In the genomic region with DNA sequence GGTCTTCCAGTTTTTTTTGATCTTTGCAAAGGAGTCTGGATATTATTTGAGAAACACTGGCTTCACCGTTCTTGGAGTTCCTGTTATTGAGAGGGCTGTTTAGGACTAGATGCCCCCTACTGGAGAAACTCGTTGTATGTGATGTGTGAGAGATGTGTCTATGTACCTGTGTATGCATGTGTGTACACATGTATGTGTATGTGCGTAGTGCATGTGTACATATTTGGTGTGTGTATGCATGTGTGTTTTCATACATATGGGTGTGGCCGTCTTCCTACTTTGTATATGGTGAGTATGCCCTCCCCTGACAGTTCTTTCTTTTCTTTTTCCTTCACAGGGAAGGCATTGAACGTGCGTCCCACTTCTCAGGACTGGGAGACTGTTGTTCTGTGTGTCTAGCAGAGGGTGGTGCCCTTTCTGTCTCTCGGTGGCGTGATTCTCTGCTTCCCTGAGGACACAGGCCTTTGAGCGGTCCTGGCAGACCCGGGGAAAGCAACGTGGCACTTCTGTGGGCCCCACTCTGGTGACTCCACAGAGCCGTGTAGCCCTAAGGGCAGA, we compare ENCODE assay signal across 8 cellular contexts. TPM values are rescaled to one million over a fixed set of nuclear protein-coding genes. Genes with fewer than 3 reads are reported as not detected.
DNase-seq lines count a peak whose midpoint lies in the region; ATAC-seq and TF ChIP-seq lines count a peak whose summit lies in the region.

No MANE protein-coding gene starts in this region.

- no peak for TF ChIP-seq EP300 in ovary (IDR thresholded peaks at IDR 0.05)

- H3K27me3 ChIP-seq in ovary = no peaks in the 10 kb centered on the region

- no peak for TF ChIP-seq POLR2A in ovary (IDR thresholded peaks at IDR 0.05)

- no peak overlapping the region for H3K4me3 Mint-ChIP-seq in T-helper 17 cell

- H3K36me3 Mint-ChIP-seq in T-helper 17 cell (ENCODE audit: low read depth) = no peaks in the 10 kb centered on the region

- 55 to 62% (median 56%) methylated on average over 12 of the region's 12 CpGs for WGBS in ovary, 3 donors

- H3K27ac ChIP-seq in ovary = no peak overlapping the region

- ATAC-seq in T-helper 17 cell (peak; percentile 83), HG03565 (IDR thresholded peaks at IDR 0.05; ENCODE audit: unreplicated experiment) (no peak)

- peaks cover 11% of the 10 kb centered on the region for H3K4me1 Mint-ChIP-seq in T-helper 17 cell

- TF ChIP-seq CTCF in fibroblast of pulmonary artery (IDR thresholded peaks at IDR 0.05; ENCODE audit: low read length, missing control alignments) = peak; percentile 83
- TF ChIP-seq CTCF in ovary (IDR thresholded peaks at IDR 0.05) = peak in 2 of 3 donors; percentile 64 to 71

- peaks cover 1% of the 10 kb centered on the region for H3K4me1 ChIP-seq in ovary (ENCODE audit: insufficient read depth)

- no peak overlapping the region for H3K4me3 ChIP-seq in fibroblast of pulmonary artery (replicated peaks; ENCODE audit: low read depth, low read length)
- no peak overlapping the region for H3K4me3 ChIP-seq in ovary

- no peak overlapping the region for H3K27ac Mint-ChIP-seq in T-helper 17 cell

- DNase-seq in DMS 273 treated with DMSO at 0.1 percent for 48 hours (lab: John Stamatoyannopoulos, UW) = peak; percentile 51
- peak; percentile 52 for DNase-seq in GM19240 (ENCODE audit: insufficient read length, low spot score)
- peak; percentile 88 for DNase-seq in NAMALWA (ENCODE audit: low spot score)
- DNase-seq in T-helper 17 cell = no peak
- DNase-seq in fibroblast of pulmonary artery (ENCODE audit: low read depth) = peak; percentile 88
- DNase-seq in ovary = no peak
- no peak for DNase-seq in C1 segment of cervical spinal cord (lab: John Stamatoyannopoulos, UW)

- no peaks in the 10 kb centered on the region for H3K27me3 Mint-ChIP-seq in T-helper 17 cell

- intact Hi-C loops in ovary (cut with DNase I) = no loop called here

- H3K9me3 ChIP-seq in T-helper 17 cell (ENCODE audit: control insufficient read depth, low read length, poor library complexity, severe bottlenecking) (no peaks in the 10 kb centered on the region), ovary (no peaks in the 10 kb centered on the region)

- no peaks in the 10 kb centered on the region for H3K36me3 ChIP-seq in ovary

RNA-seq across cellular contexts. Expression of a gene that starts 3.0 kb away (rescaled TPM):
- total RNA-seq in T-helper 17 cell = not detected
- total RNA-seq in ovary = not detected
- polyA plus RNA-seq in ovary = not detected

RNA-seq across cellular contexts. Expression of a gene that starts 11.5 kb away (rescaled TPM):
- total RNA-seq in T-helper 17 cell (1 to 10 TPM in 1 of 2 donors, under 1 TPM in 1; 0.50 to 1.1 TPM), ovary (1 to 10 TPM; 2.4 to 5.6 (median 3.2) TPM)
- polyA plus RNA-seq in ovary = 1 to 10 TPM in 1 of 2 donors, under 1 TPM in 1; 0.28 to 1.8 TPM

RNA-seq across cellular contexts. Expression of a gene that starts 23.4 kb away (rescaled TPM):
- total RNA-seq in T-helper 17 cell (not detected), ovary (not detected)
- not detected for polyA plus RNA-seq in ovary

RNA-seq across cellular contexts. Expression of a gene that starts 29.9 kb away (rescaled TPM):
- total RNA-seq in T-helper 17 cell (10 to 100 TPM; 15.5 to 23.6 TPM), ovary (10 to 100 TPM; 46.5 to 90.4 (median 55.3) TPM)
- 100 to 1,000 TPM in 1 of 2 donors, 10 to 100 TPM in 1; 42.1 to 105 TPM for polyA plus RNA-seq in ovary

Comparison
In these comparisons a context has a peak if more than half of its experiments do, and no peak if none do; other contexts are left out.
1. DNase-seq: peak in DMS 273 treated with DMSO at 0.1 percent for 48 hours (single experiment), GM19240 (single experiment), NAMALWA (single experiment) and fibroblast of pulmonary artery (single experiment); none in T-helper 17 cell (0 of 3), ovary (0 of 5) and C1 segment of cervical spinal cord (0 of 14).